ENCODE assay signal across 15 cellular contexts in the genomic region with DNA sequence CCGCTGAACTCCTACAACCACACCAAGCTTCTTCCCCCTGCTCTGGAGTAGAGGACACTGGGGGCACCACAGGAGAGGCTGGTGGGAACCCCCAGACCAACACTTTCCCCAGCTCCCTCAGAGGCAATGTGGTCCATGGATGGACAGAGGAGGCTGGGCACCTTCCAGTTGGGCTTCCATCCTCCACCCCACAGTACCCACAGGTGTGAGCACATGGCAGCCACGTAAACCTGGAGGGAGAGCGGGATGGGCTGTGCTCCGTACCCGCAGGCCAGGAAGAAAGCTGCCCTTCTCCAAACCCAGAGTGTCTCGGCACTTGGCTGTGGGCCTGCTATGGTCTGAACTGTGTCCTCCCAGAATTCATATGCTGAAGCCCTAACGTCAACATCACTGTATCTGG. TPM values are rescaled to one million over a fixed set of nuclear protein-coding genes. Genes with fewer than 3 reads are reported as not detected.
DNase-seq lines count a peak whose midpoint lies in the region; ATAC-seq and TF ChIP-seq lines count a peak whose summit lies in the region.
"Had no signal": no experiment of that assay in that cellular context is flagged by ENCODE, and none has a peak within 500 bp of the region (broad histone marks: within the 10 kb centered on the region; RNA-seq: fewer than 3 reads in every experiment).

No MANE protein-coding gene starts in this region.

- 0 out of 2 replicates have a peak overlapping the region, but pooled peaks have one; percentile 15 for H3K4me2 ChIP-seq in SK-N-SH

- DNase-seq in SK-N-SH (no peak), nephron progenitor cell (no peak), brain microvascular endothelial cell (no peak), right lobe of liver (no peak)
- DNase-seq in CD8-positive, alpha-beta memory T cell = no peak
- no peak for DNase-seq in activated T-helper 2 cell treated with anti-CD3 and anti-CD28 coated beads, Interferon-gamma antibody, Interleukin-2, Interleukin-4, amounts not matched to agents 10 μg/mL and 5 μg/mL and 100 μg/mL, durations not matched to agents 14 hours and 24 hours and 36 hours (ENCODE audit: low spot score)
- DNase-seq: 8988T, HCEC 1CT, left cardiac atrium, NCI-H1930, NCI-H524 treated with DMSO at 0.1 percent for 48 hours, RPMI8226 had no signal

- CTCF ChIA-PET in SK-N-SH (lab: Yijun Ruan, JAX) = interaction anchor here (1.0 to 2.3 kb wide), 4 partner anchors 13 to 136 kb away, joined by 4 to 7 read pairs (median 4); partner anchors contain the start of gene GAA
- CTCF ChIA-PET in CD8-positive, alpha-beta memory T cell (lab: Charles Lee) = interaction anchor here (0.9 to 1.7 kb wide), 2 partner anchors 18 to 23 kb away, joined by 4 to 10 read pairs; no protein-coding TSS in a partner anchor

- no peaks in the 10 kb centered on the region for H3K9me3 Mint-ChIP-seq in CD8-positive, alpha-beta memory T cell
- H3K9me3 Mint-ChIP-seq in activated T-helper 2 cell treated with anti-CD3 and anti-CD28 coated beads, Interferon-gamma antibody, Interleukin-2, Interleukin-4, amounts not matched to agents 10 μg/mL and 5 μg/mL and 100 μg/mL, durations not matched to agents 14 hours and 24 hours and 36 hours = no peaks in the 10 kb centered on the region
- H3K9me3 Mint-ChIP-seq in nephron progenitor cell = no peaks in the 10 kb centered on the region

- peaks cover 34 to 58% (median 41%) of the 10 kb centered on the region in 3 donors for H3K4me1 Mint-ChIP-seq in CD8-positive, alpha-beta memory T cell
- peaks cover 16% of the 10 kb centered on the region for H3K4me1 Mint-ChIP-seq in activated T-helper 2 cell treated with anti-CD3 and anti-CD28 coated beads, Interferon-gamma antibody, Interleukin-2, Interleukin-4, amounts not matched to agents 10 μg/mL and 5 μg/mL and 100 μg/mL, durations not matched to agents 14 hours and 24 hours and 36 hours (ENCODE audit: low read depth)
- peaks cover 32% of the 10 kb centered on the region for H3K4me1 Mint-ChIP-seq in nephron progenitor cell

- ATAC-seq in SK-N-SH treated with all-trans-retinoic acid at 6 μM for 48 hours (no peak), GM18517 (IDR thresholded peaks at IDR 0.05; ENCODE audit: unreplicated experiment) (no peak), right lobe of liver (no peak)
- ATAC-seq: left cardiac atrium had no signal

- no peak for TF ChIP-seq RAD21 in SK-N-SH (IDR thresholded peaks at IDR 0.05; ENCODE audit: low read length)

- TF ChIP-seq EP300 in SK-N-SH (IDR thresholded peaks at IDR 0.05; ENCODE audit: borderline replicate concordance in 1 of 2, low read depth in 1 of 2, low read length in 1 of 2) = no peak

- peaks cover 4 to 24% of the 10 kb centered on the region in 2 experiments; a peak in 1 of 4 replicates for H3K4me1 ChIP-seq in SK-N-SH (ENCODE audit: control insufficient read depth in 1 of 2, insufficient read depth in 2 of 2, low read depth in 1 of 2, low read length in 1 of 2)
- peaks cover 31% of the 10 kb centered on the region for H3K4me1 ChIP-seq in CD8-positive, alpha-beta memory T cell (ENCODE audit: insufficient read depth, low read length)
- H3K4me1 ChIP-seq in right lobe of liver = peaks cover 0 to 6% (median 2%) of the 10 kb centered on the region in 4 donors

- peaks cover 45% of the 10 kb centered on the region; the same call in 1 of the 2 replicates for H3K79me2 ChIP-seq in SK-N-SH (ENCODE audit: insufficient read depth)

- H3K27ac ChIP-seq in SK-N-SH (ENCODE audit: low read depth in 2 of 2, low read length in 1 of 2) (no peak overlapping the region), brain microvascular endothelial cell (no peak overlapping the region), right lobe of liver (no peak overlapping the region)
- no peak overlapping the region for H3K27ac ChIP-seq in CD8-positive, alpha-beta memory T cell (ENCODE audit: low read depth, low read length)

- H3K9ac ChIP-seq in SK-N-SH = no peak overlapping the region

- TF ChIP-seq CTCF in SK-N-SH (IDR thresholded peaks at IDR 0.05) (no peak), nephron progenitor cell (IDR thresholded peaks at IDR 0.05) (no peak), brain microvascular endothelial cell (IDR thresholded peaks at IDR 0.05; ENCODE audit: low read depth, low read length, missing control alignments) (no peak), right lobe of liver (IDR thresholded peaks at IDR 0.05) (no peak)

- no peaks in the 10 kb centered on the region for H3K27me3 ChIP-seq in SK-N-SH (ENCODE audit: insufficient read depth)
- no peaks in the 10 kb centered on the region for H3K27me3 ChIP-seq in CD8-positive, alpha-beta memory T cell (ENCODE audit: insufficient read depth, low read length, poor library complexity, severe bottlenecking)
- H3K27me3 ChIP-seq in brain microvascular endothelial cell (replicated peaks) = no peaks in the 10 kb centered on the region
- no peaks in the 10 kb centered on the region for H3K27me3 ChIP-seq in right lobe of liver

- no peak overlapping the region for H2AFZ ChIP-seq in SK-N-SH (ENCODE audit: low read depth)

- TF ChIP-seq POLR2A in right lobe of liver (IDR thresholded peaks at IDR 0.05) = no peak

- peak overlapping the region; percentile 90 to 99 (median 95) for H3K4me3 Mint-ChIP-seq in CD8-positive, alpha-beta memory T cell
- peak overlapping the region; percentile 87 for H3K4me3 Mint-ChIP-seq in activated T-helper 2 cell treated with anti-CD3 and anti-CD28 coated beads, Interferon-gamma antibody, Interleukin-2, Interleukin-4, amounts not matched to agents 10 μg/mL and 5 μg/mL and 100 μg/mL, durations not matched to agents 14 hours and 24 hours and 36 hours (ENCODE audit: low read depth)
- peak overlapping the region; percentile 90 for H3K4me3 Mint-ChIP-seq in nephron progenitor cell

- peaks cover 19% of the 10 kb centered on the region for H4K20me1 ChIP-seq in SK-N-SH (ENCODE audit: insufficient read depth)

- H3K27me3 Mint-ChIP-seq in CD8-positive, alpha-beta memory T cell = no peaks in the 10 kb centered on the region
- no peaks in the 10 kb centered on the region for H3K27me3 Mint-ChIP-seq in activated T-helper 2 cell treated with anti-CD3 and anti-CD28 coated beads, Interferon-gamma antibody, Interleukin-2, Interleukin-4, amounts not matched to agents 10 μg/mL and 5 μg/mL and 100 μg/mL, durations not matched to agents 14 hours and 24 hours and 36 hours (ENCODE audit: low read depth)
- H3K27me3 Mint-ChIP-seq in nephron progenitor cell (ENCODE audit: low read depth, poor library complexity) = peaks cover 5% of the 10 kb centered on the region

- H3K9me3 ChIP-seq in SK-N-SH (no peaks in the 10 kb centered on the region), right lobe of liver (no peaks in the 10 kb centered on the region)
- H3K9me3 ChIP-seq in CD8-positive, alpha-beta memory T cell (ENCODE audit: low read length) = no peaks in the 10 kb centered on the region

- peaks cover 17 to 29% of the 10 kb centered on the region in 2 experiments for H3K36me3 ChIP-seq in SK-N-SH (replicated peaks in 1 of 2; ENCODE audit: control insufficient read depth in 1 of 2, insufficient read depth in 2 of 2, low read length in 1 of 2)
- peaks cover 7% of the 10 kb centered on the region for H3K36me3 ChIP-seq in CD8-positive, alpha-beta memory T cell (ENCODE audit: insufficient read depth, low read length)
- H3K36me3 ChIP-seq in brain microvascular endothelial cell (replicated peaks) = no peaks in the 10 kb centered on the region
- peaks cover 0 to 16% (median 0%) of the 10 kb centered on the region in 4 donors for H3K36me3 ChIP-seq in right lobe of liver

- POLR2A ChIA-PET in SK-N-SH (lab: Yijun Ruan, JAX) = interaction anchor here (1.4 to 1.5 kb wide), 2 partner anchors 16 to 114 kb away, joined by 4 read pairs; no protein-coding TSS in a partner anchor
- POLR2A ChIA-PET in CD8-positive, alpha-beta memory T cell (lab: Charles Lee) = interaction anchor here (1.8 kb wide), 1 partner anchor 47 kb away, joined by 5 read pairs; no protein-coding TSS in a partner anchor

- peaks cover 0 to 65% (median 19%) of the 10 kb centered on the region in 3 donors for H3K36me3 Mint-ChIP-seq in CD8-positive, alpha-beta memory T cell
- H3K36me3 Mint-ChIP-seq in activated T-helper 2 cell treated with anti-CD3 and anti-CD28 coated beads, Interferon-gamma antibody, Interleukin-2, Interleukin-4, amounts not matched to agents 10 μg/mL and 5 μg/mL and 100 μg/mL, durations not matched to agents 14 hours and 24 hours and 36 hours (ENCODE audit: low read depth) = peaks cover 20% of the 10 kb centered on the region
- H3K36me3 Mint-ChIP-seq in nephron progenitor cell (ENCODE audit: low read depth) = peaks cover 21% of the 10 kb centered on the region

- in situ Hi-C loops in brain microvascular endothelial cell (cut with HindIII; ENCODE audit: low pct_ligation_motif_present, low sequenced_read_pairs) = no loop called here

- H3K4me3 ChIP-seq in SK-N-SH (ENCODE audit: low read depth in 2 of 2, low read length in 1 of 2) (no peak overlapping the region), brain microvascular endothelial cell (ENCODE audit: low read depth, low read length) (no peak overlapping the region), right lobe of liver (no peak overlapping the region)
- peak overlapping the region; percentile 99 for H3K4me3 ChIP-seq in CD8-positive, alpha-beta memory T cell (ENCODE audit: low read length)

- intact Hi-C loops in activated T-helper 2 cell treated with anti-CD3 and anti-CD28 coated beads, Interferon-gamma antibody, Interleukin-2, Interleukin-4, amounts not matched to agents 10 μg/mL and 5 μg/mL and 100 μg/mL, durations not matched to agents 14 hours and 24 hours and 36 hours (cut with micrococcal nuclease) = loop anchor here (2.0 to 5.0 kb wide), 2 partner anchors 36 to 49 kb away; no protein-coding TSS in a partner anchor
- intact Hi-C loops in right lobe of liver (cut with DNase I) = no loop called here

- 86% methylated on average over 6 of the region's 7 CpGs for WGBS in SK-N-SH (ENCODE audit: low lambda C conversion rate)
- WGBS in right lobe of liver (ENCODE audit: insufficient coverage, low coverage, low lambda C conversion rate, missing lambda C conversion rate) = 56% methylated on average over 2 of the region's 7 CpGs

- H3K27ac Mint-ChIP-seq in CD8-positive, alpha-beta memory T cell = peak overlapping the region; percentile 87 to 98 (median 95)
- H3K27ac Mint-ChIP-seq in activated T-helper 2 cell treated with anti-CD3 and anti-CD28 coated beads, Interferon-gamma antibody, Interleukin-2, Interleukin-4, amounts not matched to agents 10 μg/mL and 5 μg/mL and 100 μg/mL, durations not matched to agents 14 hours and 24 hours and 36 hours = peak overlapping the region; percentile 83
- H3K27ac Mint-ChIP-seq in nephron progenitor cell = no peak overlapping the region

- H3K9me2 ChIP-seq in SK-N-SH = no peaks in the 10 kb centered on the region

- peaks cover 9% of the 10 kb centered on the region for H3F3A ChIP-seq in SK-N-SH (replicated peaks; ENCODE audit: insufficient read depth)

RNA-seq across cellular contexts. Expression of gene SGSH, which starts 1.7 kb away (rescaled TPM):
- 96.5 and 161 TPM in 2 replicates for polyA plus RNA-seq in SK-N-SH (2012; rRNA removed)
- polyA plus RNA-seq in SK-N-SH (2012; cell fraction: cytosol; rRNA removed) = 86.9 and 93.2 TPM in 2 replicates
- polyA plus RNA-seq in SK-N-SH (2012; cell fraction: nucleus; rRNA removed) = 459 and 571 TPM in 2 replicates
- total RNA-seq in CD8-positive, alpha-beta memory T cell = 10 to 100 TPM; 23.2 to 27.2 TPM
- 46.7 TPM for polyA plus RNA-seq in CD8-positive, alpha-beta memory T cell
- total RNA-seq in activated T-helper 2 cell treated with anti-CD3 and anti-CD28 coated beads, Interferon-gamma antibody, Interleukin-2, Interleukin-4, amounts not matched to agents 10 μg/mL and 5 μg/mL and 100 μg/mL, durations not matched to agents 14 hours and 24 hours and 36 hours = 25.5 and 29.0 TPM in 2 replicates
- 10 to 100 TPM in 5 of 6 experiments, 1 to 10 TPM in 1; 9.7 to 23.5 (median 15.7) TPM for total RNA-seq in right lobe of liver

RNA-seq across cellular contexts. Expression of gene SLC26A11, which starts 1.8 kb away (rescaled TPM):
- polyA plus RNA-seq in SK-N-SH (2012; rRNA removed) = 32.7 and 35.9 TPM in 2 replicates
- 11.6 and 17.7 TPM in 2 replicates for polyA plus RNA-seq in SK-N-SH (2012; cell fraction: cytosol; rRNA removed)
- polyA plus RNA-seq in SK-N-SH (2012; cell fraction: nucleus; rRNA removed) = 102 and 109 TPM in 2 replicates
- total RNA-seq in CD8-positive, alpha-beta memory T cell = 10 to 100 TPM; 18.1 to 19.6 TPM
- 7.0 TPM for polyA plus RNA-seq in CD8-positive, alpha-beta memory T cell
- 9.7 TPM in 2 replicates for total RNA-seq in activated T-helper 2 cell treated with anti-CD3 and anti-CD28 coated beads, Interferon-gamma antibody, Interleukin-2, Interleukin-4, amounts not matched to agents 10 μg/mL and 5 μg/mL and 100 μg/mL, durations not matched to agents 14 hours and 24 hours and 36 hours
- total RNA-seq in right lobe of liver = 1 to 10 TPM; 5.8 to 9.8 (median 6.5) TPM

RNA-seq across cellular contexts. Expression of gene RNF213, which starts 42.3 kb away (rescaled TPM):
- 53.5 and 57.5 TPM in 2 replicates for polyA plus RNA-seq in SK-N-SH (2012; rRNA removed)
- 28.1 and 37.8 TPM in 2 replicates for polyA plus RNA-seq in SK-N-SH (2012; cell fraction: cytosol; rRNA removed)
- polyA plus RNA-seq in SK-N-SH (2012; cell fraction: nucleus; rRNA removed) = 265 and 299 TPM in 2 replicates
- total RNA-seq in CD8-positive, alpha-beta memory T cell = 100 to 1,000 TPM; 184 to 185 TPM
- 75.7 TPM for polyA plus RNA-seq in CD8-positive, alpha-beta memory T cell
- 297 and 309 TPM in 2 replicates for total RNA-seq in activated T-helper 2 cell treated with anti-CD3 and anti-CD28 coated beads, Interferon-gamma antibody, Interleukin-2, Interleukin-4, amounts not matched to agents 10 μg/mL and 5 μg/mL and 100 μg/mL, durations not matched to agents 14 hours and 24 hours and 36 hours
- total RNA-seq in right lobe of liver = 10 to 100 TPM; 59.1 to 87.7 (median 73.0) TPM

RNA-seq across cellular contexts. Expression of gene CARD14, which starts 48.6 kb away (rescaled TPM):
- polyA plus RNA-seq in SK-N-SH (2012; rRNA removed) = 0.05 TPM in 1 of 2 replicates, not detected in the other
- polyA plus RNA-seq in SK-N-SH (2012; cell fraction: cytosol; rRNA removed) = not detected in 2 replicates
- 0.13 and 0.19 TPM in 2 replicates for polyA plus RNA-seq in SK-N-SH (2012; cell fraction: nucleus; rRNA removed)
- not detected for total RNA-seq in CD8-positive, alpha-beta memory T cell
- not detected for polyA plus RNA-seq in CD8-positive, alpha-beta memory T cell
- not detected in 2 replicates for total RNA-seq in activated T-helper 2 cell treated with anti-CD3 and anti-CD28 coated beads, Interferon-gamma antibody, Interleukin-2, Interleukin-4, amounts not matched to agents 10 μg/mL and 5 μg/mL and 100 μg/mL, durations not matched to agents 14 hours and 24 hours and 36 hours
- under 1 TPM in 3 of 6 experiments, not detected in 3; 0.20 to 0.29 (median 0.22) TPM for total RNA-seq in right lobe of liver
- total RNA-seq: cardiac septum, left cardiac atrium had no signal
